In the genomic region with DNA sequence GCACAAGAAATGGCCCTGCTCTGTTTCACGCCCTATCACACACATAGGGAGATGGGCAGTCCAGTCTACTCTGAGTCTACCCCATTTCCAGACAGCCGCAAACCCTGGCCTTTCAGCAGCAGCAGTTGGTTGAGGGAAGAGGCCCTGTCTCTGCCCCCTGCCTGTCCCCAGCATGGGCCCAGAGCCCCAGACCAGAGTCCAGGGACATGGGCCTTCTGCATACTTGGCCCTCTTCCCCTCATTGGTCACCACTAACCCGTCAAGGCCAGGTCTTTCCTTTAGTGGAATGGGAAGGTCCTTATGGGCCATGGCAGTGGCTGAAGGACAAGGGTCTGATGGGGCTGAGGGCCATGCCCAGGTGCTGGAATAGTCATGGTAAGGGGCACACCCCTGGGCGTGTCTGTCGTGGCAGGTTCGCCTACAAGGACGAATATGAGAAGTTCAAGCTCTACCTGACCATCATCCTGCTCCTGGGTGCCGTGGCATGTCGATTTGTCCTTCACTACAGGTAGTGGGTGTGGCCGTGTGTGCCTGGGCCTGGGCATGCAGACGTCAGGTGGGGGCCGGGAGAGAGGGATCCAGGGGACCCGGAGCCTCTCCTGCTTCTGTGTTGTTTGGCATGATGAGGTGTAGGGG, we compare ENCODE assay signal across 19 cellular contexts. TPM values are rescaled to one million over a fixed set of nuclear protein-coding genes. Genes with fewer than 3 reads are reported as not detected.
A peak's percentile ranks its signal among the peaks of the same experiment; 100 is the strongest.
DNase-seq lines count a peak whose midpoint lies in the region; ATAC-seq and TF ChIP-seq lines count a peak whose summit lies in the region.
"Had no signal": no experiment of that assay in that cellular context is flagged by ENCODE, and none has a peak within 500 bp of the region (broad histone marks: within the 10 kb centered on the region; RNA-seq: fewer than 3 reads in every experiment).

No MANE protein-coding gene starts in this region.

- no peak overlapping the region for H3K14ac ChIP-seq in H9 (ENCODE audit: insufficient read depth, low read length)

- intact Hi-C loops in uterus (cut with DNase I; ENCODE audit: low total_unique reads): no loop called here

- no peaks in the 10 kb centered on the region for H3K27me3 Mint-ChIP-seq in activated T-cell treated with anti-CD3 and anti-CD28 coated beads, Interleukin-2, amount 50 U/mL, for 24 hours
- no peaks in the 10 kb centered on the region for H3K27me3 Mint-ChIP-seq in activated T-cell treated with anti-CD3 and anti-CD28 coated beads, Interleukin-2, amount 50 U/mL, for 4 hours (ENCODE audit: low read depth)
- H3K27me3 Mint-ChIP-seq in H9 (ENCODE audit: low read depth): no peaks in the 10 kb centered on the region
- H3K27me3 Mint-ChIP-seq in activated CD8-positive, alpha-beta T cell treated with anti-CD3 and anti-CD28 coated beads, Interleukin-2, amount 10 ng/mL, durations not matched to agents 7 days and 5 days (ENCODE audit: low read depth): no peaks in the 10 kb centered on the region
- no peaks in the 10 kb centered on the region for H3K27me3 Mint-ChIP-seq in memory B cell
- H3K27me3 Mint-ChIP-seq: IgD-negative memory B cell had no signal

- no peak overlapping the region for H3K56ac ChIP-seq in H9 (ENCODE audit: insufficient read length, low read depth, low read length)

- DNase-seq in activated T-cell treated with anti-CD3 and anti-CD28 coated beads, Interleukin-2, amount 50 U/mL, for 24 hours: no peak
- no peak for DNase-seq in activated T-cell treated with anti-CD3 and anti-CD28 coated beads, Interleukin-2, amount 50 U/mL, for 4 hours
- DNase-seq in H9: no peak
- no peak for DNase-seq in activated CD8-positive, alpha-beta T cell treated with anti-CD3 and anti-CD28 coated beads, Interleukin-2, amount 10 ng/mL, durations not matched to agents 7 days and 5 days
- DNase-seq in memory B cell (ENCODE audit: low spot score in 2 of 2): no peak
- no peak for DNase-seq in OCI-M2 (lab: John Stamatoyannopoulos, UW; ENCODE audit: unreplicated experiment)
- no peak for DNase-seq in uterus
- DNase-seq: DMS 273 treated with DMSO at 0.1 percent for 48 hours, H7, Karpas-422, NCI-H1436, NCI-H1930, NCI-H345, NCI-H524 treated with DMSO at 0.1 percent for 48 hours, PC-9 had no signal

- H2AFZ ChIP-seq in H9 (ENCODE audit: low read length): no peak overlapping the region
- H2AFZ ChIP-seq: PC-9 had no signal

- H3K36me3 Mint-ChIP-seq in activated T-cell treated with anti-CD3 and anti-CD28 coated beads, Interleukin-2, amount 50 U/mL, for 24 hours (ENCODE audit: low read depth): peaks cover 48% of the 10 kb centered on the region
- H3K36me3 Mint-ChIP-seq in activated T-cell treated with anti-CD3 and anti-CD28 coated beads, Interleukin-2, amount 50 U/mL, for 4 hours (ENCODE audit: insufficient read depth): peaks cover 7% of the 10 kb centered on the region
- peaks cover 11 to 37% (median 15%) of the 10 kb centered on the region in 3 experiments for H3K36me3 Mint-ChIP-seq in H9 (ENCODE audit: insufficient read depth in 1 of 3, low read depth in 3 of 3)
- peaks cover 13% of the 10 kb centered on the region for H3K36me3 Mint-ChIP-seq in activated CD8-positive, alpha-beta T cell treated with anti-CD3 and anti-CD28 coated beads, Interleukin-2, amount 10 ng/mL, durations not matched to agents 7 days and 5 days (ENCODE audit: low read depth)
- H3K36me3 Mint-ChIP-seq in memory B cell: peaks cover 3% of the 10 kb centered on the region

- no peaks in the 10 kb centered on the region for H3K23me2 ChIP-seq in H9 (ENCODE audit: insufficient read length, low read depth, low read length, poor library complexity, severe bottlenecking)

- no peak overlapping the region for H3T11ph ChIP-seq in H9 (ENCODE audit: low read length)

- no peak for TF ChIP-seq POLR2A in uterus (IDR thresholded peaks at IDR 0.05)

- no peak overlapping the region for H3K18ac ChIP-seq in H9 (ENCODE audit: insufficient read length, low read depth, low read length)

- H3K79me2 ChIP-seq in H9 (ENCODE audit: insufficient read depth, low read length): no peaks in the 10 kb centered on the region

- H3K4ac ChIP-seq in H9 (ENCODE audit: low read depth, low read length): no peak overlapping the region

- ATAC-seq in activated T-cell treated with anti-CD3 and anti-CD28 coated beads, Interleukin-2, amount 50 U/mL, for 4 hours: no peak
- no peak for ATAC-seq in activated CD8-positive, alpha-beta T cell treated with anti-CD3 and anti-CD28 coated beads, Interleukin-2, amount 10 ng/mL, durations not matched to agents 7 days and 5 days
- ATAC-seq in memory B cell (ENCODE audit: low read depth): no peak
- no peak for ATAC-seq in HG03571 (IDR thresholded peaks at IDR 0.05; ENCODE audit: unreplicated experiment)

- H4K5ac ChIP-seq in H9 (ENCODE audit: insufficient read length, low read depth, low read length): no peak overlapping the region

- H3K4me3 Mint-ChIP-seq in activated T-cell treated with anti-CD3 and anti-CD28 coated beads, Interleukin-2, amount 50 U/mL, for 24 hours: no peak overlapping the region
- no peak overlapping the region for H3K4me3 Mint-ChIP-seq in activated T-cell treated with anti-CD3 and anti-CD28 coated beads, Interleukin-2, amount 50 U/mL, for 4 hours
- H3K4me3 Mint-ChIP-seq in H9 (no peak overlapping the region), memory B cell (no peak overlapping the region)
- no peak overlapping the region for H3K4me3 Mint-ChIP-seq in activated CD8-positive, alpha-beta T cell treated with anti-CD3 and anti-CD28 coated beads, Interleukin-2, amount 10 ng/mL, durations not matched to agents 7 days and 5 days
- H3K4me3 Mint-ChIP-seq: IgD-negative memory B cell had no signal

- TF ChIP-seq CTCF in H9 (conservative IDR thresholded peaks at IDR 0.05) (no peak), uterus (IDR thresholded peaks at IDR 0.05) (no peak)

- H3K4me1 Mint-ChIP-seq in activated T-cell treated with anti-CD3 and anti-CD28 coated beads, Interleukin-2, amount 50 U/mL, for 24 hours (ENCODE audit: low read depth): peaks cover 23% of the 10 kb centered on the region
- peaks cover 21% of the 10 kb centered on the region for H3K4me1 Mint-ChIP-seq in activated T-cell treated with anti-CD3 and anti-CD28 coated beads, Interleukin-2, amount 50 U/mL, for 4 hours (ENCODE audit: low read depth)
- H3K4me1 Mint-ChIP-seq in H9 (peaks cover 0 to 7% of the 10 kb centered on the region in 2 experiments; a peak in 3 of 4 replicates), memory B cell (peaks cover 2% of the 10 kb centered on the region)
- peaks cover 19% of the 10 kb centered on the region for H3K4me1 Mint-ChIP-seq in activated CD8-positive, alpha-beta T cell treated with anti-CD3 and anti-CD28 coated beads, Interleukin-2, amount 10 ng/mL, durations not matched to agents 7 days and 5 days (ENCODE audit: low read depth)

- POLR2A ChIA-PET in activated CD8-positive, alpha-beta T cell treated with anti-CD3 and anti-CD28 coated beads, Interleukin-2, amount 10 ng/mL, durations not matched to agents 7 days and 5 days (lab: Charles Lee): interaction anchor here (1.1 kb wide), 1 partner anchor 40 kb away, joined by 3 read pairs; no protein-coding TSS in a partner anchor

- no CpG with 5 or more reads among the region's 13 CpGs for WGBS in H9 (ENCODE audit: extremely low coverage, insufficient read length, low lambda C conversion rate)

- H3K79me1 ChIP-seq in H9 (ENCODE audit: insufficient read depth, low read depth, low read length, poor library complexity, severe bottlenecking): no peaks in the 10 kb centered on the region

- H3K23ac ChIP-seq in H9 (ENCODE audit: insufficient read length, low read depth, low read length): no peak overlapping the region

- H3K4me3 ChIP-seq in uterus: no peak overlapping the region
- H3K4me3 ChIP-seq: BLaER1 treated with 17β-estradiol and CSF1 and Interleukin-3, amounts not matched to agents 10 nM and 100 nM; PC-9; SJSA1 had no signal

- no peak overlapping the region for H2BK12ac ChIP-seq in H9 (ENCODE audit: insufficient read length, low read depth, low read length)

- H2BK15ac ChIP-seq in H9 (ENCODE audit: low read depth, low read length): no peak overlapping the region

- peak overlapping the region; percentile 27 for H3K27ac Mint-ChIP-seq in activated T-cell treated with anti-CD3 and anti-CD28 coated beads, Interleukin-2, amount 50 U/mL, for 24 hours
- 0 out of 7 replicates have a peak overlapping the region, but pooled peaks of 2 of the 3 experiments have one; percentile 61 for H3K27ac Mint-ChIP-seq in H9
- peak overlapping the region; percentile 30 for H3K27ac Mint-ChIP-seq in activated CD8-positive, alpha-beta T cell treated with anti-CD3 and anti-CD28 coated beads, Interleukin-2, amount 10 ng/mL, durations not matched to agents 7 days and 5 days
- H3K27ac Mint-ChIP-seq in memory B cell: peak overlapping the region; percentile 31

- no peaks in the 10 kb centered on the region for H3K36me3 ChIP-seq in uterus

- no peak overlapping the region for H2AK5ac ChIP-seq in H9 (ENCODE audit: insufficient read length, low read length)

- H3K9ac ChIP-seq in H9 (ENCODE audit: extremely low read depth, insufficient read length, low read length): no peak overlapping the region
- H3K9ac ChIP-seq: BLaER1 treated with 17β-estradiol and CSF1 and Interleukin-3, amounts not matched to agents 10 nM and 100 nM had no signal

- H3K27me3 ChIP-seq in H9 (ENCODE audit: insufficient read depth, low read length) (no peaks in the 10 kb centered on the region), uterus (no peaks in the 10 kb centered on the region)
- H3K27me3 ChIP-seq: BLaER1 treated with 17β-estradiol and CSF1 and Interleukin-3, amounts not matched to agents 10 nM and 100 nM; SJSA1 had no signal

- H4K91ac ChIP-seq in H9 (ENCODE audit: insufficient read length, low read depth, low read length): no peak overlapping the region

- no peak overlapping the region for H3K4me2 ChIP-seq in H9 (ENCODE audit: insufficient read depth, insufficient read length, low read length)
- H3K4me2 ChIP-seq: BLaER1 treated with 17β-estradiol and CSF1 and Interleukin-3, amounts not matched to agents 10 nM and 100 nM; PC-9 had no signal

- no peaks in the 10 kb centered on the region for H3K4me1 ChIP-seq in H9 (ENCODE audit: insufficient read depth, low read length)
- peaks cover 0 to 6% of the 10 kb centered on the region in 2 donors for H3K4me1 ChIP-seq in uterus

- no peak overlapping the region for H2BK120ac ChIP-seq in H9 (ENCODE audit: low read depth, low read length, poor library complexity, severe bottlenecking)

- no peaks in the 10 kb centered on the region for H3K9me3 ChIP-seq in H9 (ENCODE audit: control insufficient read depth, low read depth, low read length)
- H3K9me3 ChIP-seq in uterus: no peaks in the 10 kb centered on the region
- H3K9me3 ChIP-seq: BLaER1 treated with 17β-estradiol and CSF1 and Interleukin-3, amounts not matched to agents 10 nM and 100 nM; SJSA1 had no signal

- H2BK5ac ChIP-seq in H9 (ENCODE audit: insufficient read length, low read length): no peak overlapping the region

- H3K27ac ChIP-seq in H9 (ENCODE audit: insufficient read length, low read depth, low read length): no peak overlapping the region
- H3K27ac ChIP-seq in uterus: no peak overlapping the region
- H3K27ac ChIP-seq: BLaER1 treated with 17β-estradiol and CSF1 and Interleukin-3, amounts not matched to agents 10 nM and 100 nM; PC-9; SJSA1 had no signal

- CTCF ChIA-PET in activated CD8-positive, alpha-beta T cell treated with anti-CD3 and anti-CD28 coated beads, Interleukin-2, amount 10 ng/mL, durations not matched to agents 7 days and 5 days (lab: Charles Lee): no interaction called here

- no peaks in the 10 kb centered on the region for H3K9me3 Mint-ChIP-seq in activated T-cell treated with anti-CD3 and anti-CD28 coated beads, Interleukin-2, amount 50 U/mL, for 24 hours
- no peaks in the 10 kb centered on the region for H3K9me3 Mint-ChIP-seq in activated T-cell treated with anti-CD3 and anti-CD28 coated beads, Interleukin-2, amount 50 U/mL, for 4 hours
- H3K9me3 Mint-ChIP-seq in H9 (no peaks in the 10 kb centered on the region), memory B cell (no peaks in the 10 kb centered on the region)
- H3K9me3 Mint-ChIP-seq in activated CD8-positive, alpha-beta T cell treated with anti-CD3 and anti-CD28 coated beads, Interleukin-2, amount 10 ng/mL, durations not matched to agents 7 days and 5 days (ENCODE audit: insufficient read depth): no peaks in the 10 kb centered on the region
- H3K9me3 Mint-ChIP-seq: IgD-negative memory B cell had no signal

- no peak overlapping the region for H2BK20ac ChIP-seq in H9 (ENCODE audit: low read depth, low read length, poor library complexity, severe bottlenecking)

- no peak overlapping the region for H4K8ac ChIP-seq in H9 (replicated peaks; ENCODE audit: insufficient read length, low read depth, low read length)

- H4K20me1 ChIP-seq in H9 (ENCODE audit: control insufficient read depth, insufficient read depth, insufficient read length): no peaks in the 10 kb centered on the region

RNA-seq across cellular contexts. Expression of a gene that starts 39.3 kb away (rescaled TPM):
- 10 to 100 TPM; 14.2 to 19.1 (median 17.7) TPM for total RNA-seq in activated T-cell treated with anti-CD3 and anti-CD28 coated beads, Interleukin-2, amount 50 U/mL, for 4 hours
- total RNA-seq in H9 (2021): 21.9 and 25.8 TPM in 2 replicates
- total RNA-seq in activated CD8-positive, alpha-beta T cell treated with anti-CD3 and anti-CD28 coated beads, Interleukin-2, amount 10 ng/mL, durations not matched to agents 7 days and 5 days: 1 to 10 TPM; 7.6 to 8.2 TPM
- total RNA-seq in uterus: 10 to 100 TPM in 3 of 4 donors, 1 to 10 TPM in 1; 1.0 to 35.2 (median 19.6) TPM

RNA-seq across cellular contexts. Expression of a gene that starts 41.7 kb away (rescaled TPM):
- total RNA-seq in activated T-cell treated with anti-CD3 and anti-CD28 coated beads, Interleukin-2, amount 50 U/mL, for 4 hours: 10 to 100 TPM; 80.7 to 94.6 (median 85.8) TPM
- 29.1 and 29.3 TPM in 2 replicates for total RNA-seq in H9 (2021)
- total RNA-seq in activated CD8-positive, alpha-beta T cell treated with anti-CD3 and anti-CD28 coated beads, Interleukin-2, amount 10 ng/mL, durations not matched to agents 7 days and 5 days: 100 to 1,000 TPM; 145 to 154 TPM
- 10 to 100 TPM in 3 of 4 donors, 1 to 10 TPM in 1; 5.1 to 27.6 (median 13.1) TPM for total RNA-seq in uterus

RNA-seq across cellular contexts. Expression of a gene that starts 52.0 kb away (rescaled TPM):
- total RNA-seq in activated T-cell treated with anti-CD3 and anti-CD28 coated beads, Interleukin-2, amount 50 U/mL, for 4 hours: 10 to 100 TPM; 30.4 to 32.7 (median 31.7) TPM
- total RNA-seq in H9 (2021) (38.2 and 40.4 TPM in 2 replicates), uterus (10 to 100 TPM in 1 of 4 donors, 1 to 10 TPM in 3; 1.3 to 63.6 (median 5.6) TPM)
- total RNA-seq in activated CD8-positive, alpha-beta T cell treated with anti-CD3 and anti-CD28 coated beads, Interleukin-2, amount 10 ng/mL, durations not matched to agents 7 days and 5 days: 10 to 100 TPM; 30.0 to 30.9 TPM
